21 cellular contexts compared by ENCODE assay signal in genomic region chr1:169523904-169524303, GRCh38. TPM values are rescaled to one million over a fixed set of nuclear protein-coding genes. Genes with fewer than 3 reads are reported as not detected.
DNase-seq lines count a peak whose midpoint lies in the region; ATAC-seq, FAIRE-seq and TF ChIP-seq lines count a peak whose summit lies in the region.
"Had no signal": no experiment of that assay in that cellular context is flagged by ENCODE, and none has a peak within 500 bp of the region (broad histone marks: within the 10 kb centered on the region; RNA-seq: fewer than 3 reads in every experiment).

No MANE protein-coding gene starts in this region.

- TF ChIP-seq POLR2A in right lobe of liver (IDR thresholded peaks at IDR 0.05): no peak
- TF ChIP-seq POLR2A in H54 (IDR thresholded peaks at IDR 0.05; ENCODE audit: low read depth, low read length): no peak

- intact Hi-C loops in right lobe of liver (cut with DNase I): no loop called here
- intact Hi-C loops in pancreas (cut with DNase I): no loop called here

- H3K27ac ChIP-seq in right lobe of liver: peak overlapping the region in 1 of 3 donors; percentile 7
- no peak overlapping the region for H3K27ac ChIP-seq in pancreas
- H3K27ac ChIP-seq: 22Rv1; BLaER1 treated with 17β-estradiol and CSF1 and Interleukin-3, amounts not matched to agents 10 nM and 100 nM; GM23248 had no signal

- DNase-seq in DMS53 (lab: John Stamatoyannopoulos, UW) (peak; percentile 6), DMS53 treated with DMSO at 0.1 percent for 48 hours (lab: John Stamatoyannopoulos, UW; ENCODE audit: unreplicated experiment) (no peak), left lobe of liver (ENCODE audit: low spot score) (peak; percentile 72), right lobe of liver (peak; percentile 30 to 78 (median 53)), pancreas (no peak), H54 (ENCODE audit: insufficient read length, low spot score) (no peak)
- DNase-seq: CD4-positive, alpha-beta T cell; CD8-positive, alpha-beta memory T cell; DMS 273 treated with DMSO at 0.1 percent for 48 hours; DND-41; GM23248; H9 had no signal

- H3K36me3 ChIP-seq in right lobe of liver (peaks cover 0 to 84% (median 32%) of the 10 kb centered on the region in 4 donors), pancreas (no peaks in the 10 kb centered on the region)
- H3K36me3 ChIP-seq: BLaER1 treated with 17β-estradiol and CSF1 and Interleukin-3, amounts not matched to agents 10 nM and 100 nM had no signal

- H3K4me3 ChIP-seq in right lobe of liver (no peak overlapping the region), pancreas (no peak overlapping the region)
- H3K4me3 ChIP-seq: BLaER1 treated with 17β-estradiol and CSF1 and Interleukin-3, amounts not matched to agents 10 nM and 100 nM; GM23248 had no signal

- ATAC-seq in left lobe of liver (peak; percentile 87), right lobe of liver (peak; percentile 90 to 93 (median 92)), HG02981 (IDR thresholded peaks at IDR 0.05; ENCODE audit: unreplicated experiment) (no peak), pancreas (no peak)
- ATAC-seq: HCT116 had no signal

- no peaks in the 10 kb centered on the region for H3K9me3 ChIP-seq in right lobe of liver
- no peaks in the 10 kb centered on the region for H3K9me3 ChIP-seq in pancreas
- H3K9me3 ChIP-seq: BLaER1 treated with 17β-estradiol and CSF1 and Interleukin-3, amounts not matched to agents 10 nM and 100 nM had no signal

- TF ChIP-seq CTCF in right lobe of liver (IDR thresholded peaks at IDR 0.05) (no peak), pancreas (IDR thresholded peaks at IDR 0.05) (no peak)

- H3K27me3 ChIP-seq in right lobe of liver (no peaks in the 10 kb centered on the region), pancreas (no peaks in the 10 kb centered on the region)
- H3K27me3 ChIP-seq: BLaER1 treated with 17β-estradiol and CSF1 and Interleukin-3, amounts not matched to agents 10 nM and 100 nM had no signal

- FAIRE-seq in pancreas (lab: Jason Lieb, UNC) (no peak), H54 (lab: Jason Lieb, UNC) (no peak)
- FAIRE-seq: A204.1, G401.6, GM12892, GM19239, H1 had no signal

- H3K4me1 ChIP-seq in right lobe of liver (peaks cover 0 to 14% (median 6%) of the 10 kb centered on the region in 4 donors), pancreas (peaks cover 0 to 26% (median 14%) of the 10 kb centered on the region in 3 donors)

RNA-seq across cellular contexts. Expression of gene SLC19A2, which starts 38.2 kb away (rescaled TPM):
- 9.1 TPM for total RNA-seq in left lobe of liver
- total RNA-seq in right lobe of liver: 10 to 100 TPM in 1 of 6 experiments, 1 to 10 TPM in 5; 7.1 to 12.7 (median 8.1) TPM
- 1 to 10 TPM; 3.7 to 9.2 (median 6.7) TPM for total RNA-seq in pancreas
- 10 to 100 TPM; 10.0 to 10.1 TPM for polyA plus RNA-seq in pancreas

Comparison
In these comparisons a context has a peak if more than half of its experiments do, and no peak if none do; other contexts are left out.
1. DNase-seq: peak in DMS53 (single experiment), left lobe of liver (single experiment) and right lobe of liver (3 of 3); none in DMS53 treated with DMSO at 0.1 percent for 48 hours (single experiment), pancreas (0 of 6) and H54 (single experiment).
2. ATAC-seq: peak in left lobe of liver (single experiment) and right lobe of liver (4 of 4); none in HG02981 (single experiment) and pancreas (0 of 4).